Comparison of ENCODE assay signal across 8 cellular contexts in genomic region chr3:9500108-9501050, GRCh38. TPM values are rescaled to one million over a fixed set of nuclear protein-coding genes. Genes with fewer than 3 reads are reported as not detected.
DNase-seq lines count a peak whose midpoint lies in the region; ATAC-seq, FAIRE-seq and TF ChIP-seq lines count a peak whose summit lies in the region.

No MANE protein-coding gene starts in this region.

- H3K27me3 ChIP-seq in ACC112 (ENCODE audit: insufficient read depth, low read length) (peaks cover 12% of the 10 kb centered on the region), esophagus squamous epithelium (peaks cover 5 to 53% (median 7%) of the 10 kb centered on the region in 4 donors), transverse colon (peaks cover 41% of the 10 kb centered on the region)

- H3K27ac Mint-ChIP-seq in neural crest cell (ENCODE audit: unreplicated experiment): no peak overlapping the region

- no peaks in the 10 kb centered on the region for H3K36me3 Mint-ChIP-seq in neural crest cell (ENCODE audit: low read depth)

- no peak for ATAC-seq in HG03469 (IDR thresholded peaks at IDR 0.05; ENCODE audit: unreplicated experiment)

- H3K4me1 ChIP-seq in ACC112 (ENCODE audit: control insufficient read depth, insufficient read depth, low read length, unreplicated experiment): peaks cover 4% of the 10 kb centered on the region
- H3K4me1 ChIP-seq in esophagus squamous epithelium: peaks cover 0 to 21% (median 8%) of the 10 kb centered on the region in 3 donors
- H3K4me1 ChIP-seq in transverse colon: peaks cover 0 to 10% (median 8%) of the 10 kb centered on the region in 4 donors

- TF ChIP-seq POLR2A in esophagus squamous epithelium (IDR thresholded peaks at IDR 0.05): no peak
- TF ChIP-seq POLR2A in transverse colon (IDR thresholded peaks at IDR 0.05): no peak

- no peak for TF ChIP-seq EP300 in transverse colon (IDR thresholded peaks at IDR 0.05; ENCODE audit: low read depth)

- FAIRE-seq in GM19239 (lab: Jason Lieb, UNC): no peak

- TF ChIP-seq CTCF in esophagus squamous epithelium (IDR thresholded peaks at IDR 0.05): peak; percentile 11 to 67 (median 39)
- TF ChIP-seq CTCF in neural crest cell (conservative IDR thresholded peaks at IDR 0.05): peak; percentile 78
- peak; percentile 42 to 66 (median 50) for TF ChIP-seq CTCF in transverse colon (IDR thresholded peaks at IDR 0.05)

- H3K36me3 ChIP-seq in ACC112 (ENCODE audit: insufficient read depth, low read length): no peaks in the 10 kb centered on the region
- no peaks in the 10 kb centered on the region for H3K36me3 ChIP-seq in esophagus squamous epithelium
- no peaks in the 10 kb centered on the region for H3K36me3 ChIP-seq in transverse colon

- 28 to 29% methylated on average over 6 to 14 of the region's 39 CpGs for WGBS in esophagus squamous epithelium, 2 donors
- 19% methylated on average over 4 to 34 of the region's 39 CpGs for WGBS in transverse colon (ENCODE audit: low coverage in 1 of 2), 2 donors

- peaks cover 39% of the 10 kb centered on the region for H3K27me3 Mint-ChIP-seq in neural crest cell (ENCODE audit: low read depth)

- no peaks in the 10 kb centered on the region for H3K79me2 ChIP-seq in ACC112 (ENCODE audit: control insufficient read depth, insufficient read depth, low read length, unreplicated experiment)

- DNase-seq in GM19239 (ENCODE audit: insufficient read length, low spot score): peak; percentile 62
- DNase-seq in NCI-H2227 treated with DMSO at 0.1 percent for 48 hours (lab: John Stamatoyannopoulos, UW): peak; percentile 48
- peak; percentile 93 for DNase-seq in activated CD8-positive, alpha-beta memory T cell treated with anti-CD3 and anti-CD28 coated beads, Interleukin-2, amount 50 U/mL, for 48 hours
- no peak for DNase-seq in esophagus squamous epithelium (lab: John Stamatoyannopoulos, UW)
- DNase-seq in neural crest cell (ENCODE audit: low read depth, low spot score): peak; percentile 84
- DNase-seq in transverse colon: peak; percentile 66

- intact Hi-C loops in esophagus squamous epithelium (cut with DNase I): no loop called here
- intact Hi-C loops in transverse colon (cut with DNase I; ENCODE audit: low total_unique reads): loop anchor here (5.0 kb wide), 1 partner anchor 1242 kb away; no protein-coding TSS in a partner anchor

- peak overlapping the region; percentile 25 for H3K4me3 Mint-ChIP-seq in neural crest cell

- H3K27ac ChIP-seq in ACC112 (ENCODE audit: low read depth, low read length): no peak overlapping the region
- no peak overlapping the region for H3K27ac ChIP-seq in esophagus squamous epithelium
- H3K27ac ChIP-seq in transverse colon: no peak overlapping the region

- no peaks in the 10 kb centered on the region for H3K9me3 Mint-ChIP-seq in neural crest cell

- in situ Hi-C loops in transverse colon (cut with MboI; ENCODE audit: low pct_ligation_motif_present in 1 of 4, low pct_unique_long_range_greater_than_20kb in 1 of 4, low sequenced_read_pairs in 3 of 4): no loop called here

- H3K9me3 ChIP-seq in esophagus squamous epithelium: no peaks in the 10 kb centered on the region
- no peaks in the 10 kb centered on the region for H3K9me3 ChIP-seq in transverse colon

- peaks cover 10% of the 10 kb centered on the region for H3K4me1 Mint-ChIP-seq in neural crest cell

- H3K4me3 ChIP-seq in ACC112 (ENCODE audit: low read depth, low read length) (peak overlapping the region; percentile 44), esophagus squamous epithelium (peak overlapping the region in 1 of 4 donors; percentile 19), transverse colon (no peak overlapping the region)

- no peak overlapping the region for H2AFZ ChIP-seq in ACC112 (ENCODE audit: low read length, unreplicated experiment)

RNA-seq across cellular contexts. Expression of gene LHFPL4, which starts 53.2 kb away (rescaled TPM):
- total RNA-seq in esophagus squamous epithelium (under 1 TPM in 1 of 4 donors, not detected in 3; 0.23 TPM), neural crest cell (0.84 and 1.4 TPM in 2 replicates), transverse colon (under 1 TPM in 2 of 4 donors, not detected in 2; 0.14 to 0.32 TPM)
